In the genomic region with DNA sequence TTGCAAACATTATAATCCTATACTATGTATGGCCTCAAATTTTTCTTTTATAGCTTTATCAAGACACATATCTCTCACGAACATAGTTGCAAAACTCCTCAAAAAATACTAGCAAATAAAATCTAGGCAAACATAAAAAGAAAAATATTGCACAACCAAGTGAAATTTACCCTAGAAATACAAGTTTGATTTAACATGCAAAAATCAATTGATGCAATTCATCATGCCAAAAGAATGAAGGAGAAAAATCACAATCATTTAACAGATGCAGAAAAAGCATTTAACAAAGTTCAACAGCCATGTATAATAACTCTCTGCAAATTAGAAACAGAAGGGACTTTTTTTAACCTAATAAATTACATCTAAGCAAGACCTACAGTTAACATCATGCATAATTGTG, we compare ENCODE assay signal across 32 cellular contexts. TPM values are rescaled to one million over a fixed set of nuclear protein-coding genes. Genes with fewer than 3 reads are reported as not detected.
"Had no signal": no experiment of that assay in that cellular context is flagged by ENCODE, and none has a peak within 500 bp of the region (broad histone marks: within the 10 kb centered on the region; RNA-seq: fewer than 3 reads in every experiment).

No MANE protein-coding gene starts in this region.

- H3K27ac ChIP-seq: brain microvascular endothelial cell, cardiac muscle cell, PC-9, RWPE1, WERI-Rb-1 had no signal

- H3K27me3 ChIP-seq: brain microvascular endothelial cell, cardiac muscle cell, MG63 had no signal

- ATAC-seq: activated CD8-positive, alpha-beta memory T cell treated with anti-CD3 and anti-CD28 coated beads, Interleukin-2, amount 10 ng/mL, durations not matched to agents 7 days and 5 days; activated naive CD8-positive, alpha-beta T cell treated with anti-CD3 and anti-CD28 coated beads, Interleukin-2, amount 50 U/mL, for 24 hours; Right ventricle myocardium inferior had no signal

- H3K36me3 ChIP-seq: brain microvascular endothelial cell, cardiac muscle cell, MG63, WERI-Rb-1 had no signal

- H3K4me3 ChIP-seq: cardiac muscle cell, MG63, PC-9 had no signal

- H3K4me2 ChIP-seq: PC-9 had no signal

- H3K9me3 ChIP-seq: MG63 had no signal

- H2AFZ ChIP-seq: PC-9 had no signal

- DNase-seq: activated CD4-positive, alpha-beta memory T cell treated with anti-CD3 and anti-CD28 coated beads, Interleukin-2, amount 10 ng/mL, durations not matched to agents 7 days and 5 days; activated CD4-positive, alpha-beta T cell treated with anti-CD3 and anti-CD28 coated beads for 1 hour; activated CD4-positive, alpha-beta T cell treated with anti-CD3 and anti-CD28 coated beads for 48 hours; activated CD4-positive, CD25-positive, alpha-beta regulatory T cell; activated CD8-positive, alpha-beta memory T cell treated with anti-CD3 and anti-CD28 coated beads for 24 hours; activated CD8-positive, alpha-beta memory T cell treated with anti-CD3 and anti-CD28 coated beads, Interleukin-2, amount 10 ng/mL, durations not matched to agents 7 days and 5 days; activated CD8-positive, alpha-beta memory T cell treated with anti-CD3 and anti-CD28 coated beads, Interleukin-2, amount 50 U/mL, for 48 hours; activated effector memory CD4-positive, alpha-beta T cell treated with Interleukin-2 at 50 U/mL for 16 hours; activated naive CD4-positive, alpha-beta T cell treated with anti-CD3 and anti-CD28 coated beads, Interleukin-2, amount 10 ng/mL, durations not matched to agents 7 days and 5 days; activated naive CD8-positive, alpha-beta T cell treated with anti-CD3 and anti-CD28 coated beads, Interleukin-2, amount 50 U/mL, for 24 hours; activated T-cell treated with anti-CD3 and anti-CD28 coated beads, Interleukin-2, amount 50 U/mL, for 48 hours; amniotic stem cell; aorta; brain microvascular endothelial cell; MG63; MV-4-11; NCI-H1092; NCI-H1436 treated with DMSO at 0.1 percent for 48 hours; NCI-H1694 treated with DMSO at 0.1 percent for 48 hours; NCI-H2029; NCI-H345; NCI-H524 treated with DMSO at 0.1 percent for 48 hours; NK-92 treated with Interleukin-12 subunit alpha and Interleukin-12 subunit beta, amount 100 ng/mL, for 24 hours; PC-9; T1000; WERI-Rb-1 had no signal

RNA-seq across cellular contexts. Expression of a gene that starts 33.3 kb away (rescaled TPM):
- total RNA-seq: activated CD4-positive, alpha-beta memory T cell treated with anti-CD3 and anti-CD28 coated beads, Interleukin-2, amount 10 ng/mL, durations not matched to agents 7 days and 5 days; activated CD8-positive, alpha-beta memory T cell treated with anti-CD3 and anti-CD28 coated beads, Interleukin-2, amount 10 ng/mL, durations not matched to agents 7 days and 5 days; aorta; chondrocyte; Right ventricle myocardium inferior; T-helper 1 cell treated with Interleukin-12 subunit alpha and Interleukin-12 subunit beta and Interleukin-4 antibody, amounts not matched to agents 30 ng/mL and 1 ng/mL, for 36 hours; T-helper 2 cell treated with Interferon-gamma antibody and Interleukin-4, amounts not matched to agents 100 ng/mL and 5 ng/mL, for 36 hours had no signal
- polyA plus RNA-seq: aorta, cardiac muscle cell had no signal
